In the genomic region with DNA sequence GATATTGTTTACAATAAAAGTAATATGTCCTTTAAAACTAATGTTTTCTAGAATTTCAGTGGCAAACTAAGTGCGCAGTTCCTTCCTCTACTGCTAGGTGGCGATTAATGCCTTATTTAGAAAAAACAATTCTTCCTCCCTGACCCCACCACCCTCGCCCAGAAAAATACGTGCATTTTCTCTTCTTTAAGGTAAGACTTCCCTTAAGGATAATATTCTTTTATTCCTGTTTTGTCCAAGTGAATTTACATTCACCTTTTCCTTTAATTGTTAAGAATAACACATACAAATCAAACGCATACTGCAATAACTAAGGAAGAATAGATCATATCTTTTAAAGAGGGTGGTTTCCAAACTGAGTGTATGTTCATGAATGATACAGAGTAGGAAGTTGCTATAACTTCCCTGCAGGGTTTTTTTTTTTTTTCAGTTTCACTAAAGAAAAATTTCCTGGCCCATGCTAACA, we compare ENCODE assay signal across 8 cellular contexts. TPM values are rescaled to one million over a fixed set of nuclear protein-coding genes. Genes with fewer than 3 reads are reported as not detected.
DNase-seq lines count a peak whose midpoint lies in the region; ATAC-seq, FAIRE-seq and TF ChIP-seq lines count a peak whose summit lies in the region.

No MANE protein-coding gene starts in this region.

- no peaks in the 10 kb centered on the region for H3K9me3 ChIP-seq in pancreas

- no peaks in the 10 kb centered on the region for H3K36me3 ChIP-seq in pancreas

- FAIRE-seq in pancreas (lab: Jason Lieb, UNC), result peak; percentile 93

- H3K27ac ChIP-seq in pancreas, result no peak overlapping the region

- 7 to 8% methylated on average over 5 of the region's 5 CpGs for WGBS in pancreas, 2 donors

- H3K4me3 ChIP-seq in GM12875 (ENCODE audit: low read depth, low read length) (no peak overlapping the region), epithelial cell of proximal tubule (ENCODE audit: low read depth, low read length) (no peak overlapping the region), pancreas (no peak overlapping the region)

- intact Hi-C loops in pancreas (cut with DNase I), result loop anchor here in 1 of 3 donors (10.0 kb wide), 2 partner anchors 368 to 538 kb away; a partner anchor contains a TSS

- DNase-seq in AG20443 (ENCODE audit: low spot score), result peak; percentile 62
- DNase-seq in NCI-H2227 treated with DMSO at 0.1 percent for 48 hours (lab: John Stamatoyannopoulos, UW), result peak; percentile 7
- peak; percentile 29 to 48 for DNase-seq in activated CD4-positive, alpha-beta T cell treated with anti-CD3 and anti-CD28 coated beads, Interleukin-2, amount 50 U/mL, for 48 hours
- DNase-seq in epithelial cell of proximal tubule (ENCODE audit: low read depth), result no peak
- DNase-seq in pancreas, result peak in 1 of 6 donors; percentile 26
- DNase-seq in islet precursor cell, result no peak

- H3K27me3 ChIP-seq in pancreas, result no peaks in the 10 kb centered on the region

- TF ChIP-seq CTCF in GM12875 (IDR thresholded peaks at IDR 0.05; ENCODE audit: borderline replicate concordance, insufficient read depth, low read depth, low read length), result peak; percentile 63; the same call in 1 of the 2 replicates
- TF ChIP-seq CTCF in epithelial cell of proximal tubule (conservative IDR thresholded peaks at IDR 0.05; ENCODE audit: low read depth, low read length), result peak; percentile 76
- TF ChIP-seq CTCF in pancreas (IDR thresholded peaks at IDR 0.05), result peak; percentile 60 to 70 (median 63)

- peak; percentile 71 for ATAC-seq in HG02840 (IDR thresholded peaks at IDR 0.05; ENCODE audit: low FRiP score, unreplicated experiment)
- ATAC-seq in pancreas, result peak in 3 of 4 donors; percentile 66 to 74 (median 67)

- H3K4me1 ChIP-seq in pancreas, result peaks cover 15 to 29% (median 21%) of the 10 kb centered on the region in 3 donors

RNA-seq across cellular contexts. Expression of a gene that starts 17.0 kb away (rescaled TPM):
- 162 and 214 TPM in 2 replicates for total RNA-seq in epithelial cell of proximal tubule
- total RNA-seq in pancreas, result 10 to 100 TPM; 26.7 to 66.8 (median 46.1) TPM
- 100 to 1,000 TPM in 1 of 2 donors, 10 to 100 TPM in 1; 92.2 to 115 TPM for polyA plus RNA-seq in pancreas

RNA-seq across cellular contexts. Expression of a gene that starts 37.6 kb away (rescaled TPM):
- 129 and 132 TPM in 2 replicates for total RNA-seq in epithelial cell of proximal tubule
- total RNA-seq in pancreas, result 10 to 100 TPM; 33.1 to 58.0 (median 46.5) TPM
- 10 to 100 TPM; 31.4 to 48.9 TPM for polyA plus RNA-seq in pancreas

Comparison
In these comparisons a context has a peak if more than half of its experiments do, and no peak if none do; other contexts are left out.
1. DNase-seq: peak in AG20443 (single experiment), NCI-H2227 treated with DMSO at 0.1 percent for 48 hours (single experiment) and activated CD4-positive, alpha-beta T cell treated with anti-CD3 and anti-CD28 coated beads, Interleukin-2, amount 50 U/mL, for 48 hours (2 of 2); none in epithelial cell of proximal tubule (single experiment) and islet precursor cell (single experiment).
2. Peak in every context shown above with its lines, with median percentiles within 50 percentile points of each other: CTCF ChIP-seq.